8 cellular contexts compared by ENCODE assay signal in the genomic region with DNA sequence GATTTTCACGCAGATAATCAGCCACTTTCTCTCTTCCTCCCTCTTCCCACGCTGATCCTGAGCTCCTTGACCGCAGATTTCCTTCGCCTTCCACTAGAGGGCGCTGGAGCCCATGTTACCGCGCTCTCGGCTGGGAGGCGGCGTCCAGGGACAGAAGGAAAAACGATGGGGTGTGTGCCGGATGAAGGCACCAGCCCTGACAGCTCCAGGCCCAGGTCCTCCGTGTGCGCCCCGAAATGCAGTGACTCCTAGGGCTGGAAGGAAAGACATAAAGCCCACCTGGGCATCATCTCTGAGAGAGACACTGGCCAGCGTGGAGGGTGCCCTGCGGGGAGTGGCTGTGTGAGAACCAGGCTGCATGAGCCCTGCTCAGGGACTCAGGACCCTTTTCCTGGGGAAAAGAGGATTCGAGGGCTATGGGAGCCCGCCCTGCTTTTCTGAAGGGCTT. TPM values are rescaled to one million over a fixed set of nuclear protein-coding genes. Genes with fewer than 3 reads are reported as not detected.
A peak's percentile ranks its signal among the peaks of the same experiment; 100 is the strongest.
DNase-seq lines count a peak whose midpoint lies in the region; ATAC-seq, FAIRE-seq and TF ChIP-seq lines count a peak whose summit lies in the region.

No MANE protein-coding gene starts in this region.

- no peak for FAIRE-seq in D721Med (lab: Jason Lieb, UNC)

- no peaks in the 10 kb centered on the region; the same call in 1 of the 2 replicates for H3K4me1 ChIP-seq in SJCRH30
- no peaks in the 10 kb centered on the region for H3K4me1 ChIP-seq in right cardiac atrium (ENCODE audit: control insufficient read depth, insufficient read depth, low read length)

- no peaks in the 10 kb centered on the region for H3K36me3 ChIP-seq in SJCRH30

- no peaks in the 10 kb centered on the region for H3K9me3 ChIP-seq in SJCRH30 (replicated peaks)
- no peaks in the 10 kb centered on the region for H3K9me3 ChIP-seq in right cardiac atrium (ENCODE audit: control insufficient read depth, low read length)

- peak; percentile 97 for TF ChIP-seq CTCF in D721Med (IDR thresholded peaks at IDR 0.05; ENCODE audit: insufficient read depth, missing control alignments)

- peak; percentile 85 for ATAC-seq in GM21576 (IDR thresholded peaks at IDR 0.05; ENCODE audit: unreplicated experiment)
- peak; percentile 86 to 90 for ATAC-seq in right cardiac atrium
- no peak for ATAC-seq in GM19397 (IDR thresholded peaks at IDR 0.05; ENCODE audit: unreplicated experiment)

- H3K4me3 ChIP-seq in SJCRH30, result peak overlapping the region; percentile 36
- H3K4me3 ChIP-seq in right cardiac atrium (ENCODE audit: low read length), result no peak overlapping the region

- no peaks in the 10 kb centered on the region; the same call in 1 of the 2 replicates for H3K27me3 ChIP-seq in SJCRH30
- H3K27me3 ChIP-seq in right cardiac atrium (ENCODE audit: control insufficient read depth, insufficient read depth), result no peaks in the 10 kb centered on the region

- intact Hi-C loops in right cardiac atrium (cut with DNase I), result loop anchor here (5.0 to 10.0 kb wide), 4 partner anchors 153 to 1883 kb away; no protein-coding TSS in a partner anchor

- 11% methylated on average over 19 of the region's 19 CpGs for WGBS in right cardiac atrium

- DNase-seq in D721Med (ENCODE audit: insufficient read length, low spot score), result peak; percentile 68
- DNase-seq in M059J (ENCODE audit: low read depth), result peak; percentile 57
- DNase-seq in SJCRH30, result peak; percentile 73 to 90
- DNase-seq in amygdala (lab: John Stamatoyannopoulos, UW), result peak in 50 of 56 donors; percentile 6 to 82 (median 54)
- DNase-seq in right cardiac atrium, result peak; percentile 65 to 86 (median 83)
- DNase-seq in renal cortical epithelial cell (ENCODE audit: low read depth), result peak; percentile 29

- H3K27ac ChIP-seq in SJCRH30 (peak overlapping the region; percentile 8; the same call in 1 of the 2 replicates), right cardiac atrium (ENCODE audit: low read length) (no peak overlapping the region)

RNA-seq across cellular contexts. Expression of a gene that starts 44.9 kb away (rescaled TPM):
- total RNA-seq in M059J (2014; rRNA removed; shearing (Covaris generic)), result 1.7 and 3.2 TPM in 2 replicates
- total RNA-seq in SJCRH30 (2014; rRNA removed; shearing (Covaris generic)), result 1.9 and 2.6 TPM in 2 replicates
- total RNA-seq in right cardiac atrium, result 100 to 1,000 TPM in 1 of 4 donors, 10 to 100 TPM in 3; 50.5 to 112 (median 63.4) TPM
- polyA plus RNA-seq in right cardiac atrium, result 75.3 TPM
- total RNA-seq in renal cortical epithelial cell, result 3.1 and 4.3 TPM in 2 replicates

Comparison
In these comparisons a context has a peak if more than half of its experiments do, and no peak if none do; other contexts are left out.
1. DNase-seq: peak in every context shown above with its lines; median percentile 83 in right cardiac atrium; 82 in SJCRH30; 68 in D721Med; 57 in M059J; 54 in amygdala; 29 in renal cortical epithelial cell.